ENCODE assay signal across 8 cellular contexts in genomic region chr7:76511200-76511910, GRCh38. TPM values are rescaled to one million over a fixed set of nuclear protein-coding genes. Genes with fewer than 3 reads are reported as not detected.
"Had no signal": no experiment of that assay in that cellular context is flagged by ENCODE, and none has a peak within 500 bp of the region (broad histone marks: within the 10 kb centered on the region; RNA-seq: fewer than 3 reads in every experiment).

No MANE protein-coding gene starts in this region.

RNA-seq across cellular contexts. Expression of gene UPK3B, which starts 1.0 kb away (rescaled TPM):
- total RNA-seq: frontal cortex had no signal
- polyA plus RNA-seq: fibroblast of lung; naive thymus-derived CD4-positive, alpha-beta T cell had no signal

RNA-seq across cellular contexts. Expression of gene SPDYE16, which starts 31.7 kb away (rescaled TPM):
- total RNA-seq: colonic mucosa, dermis blood vessel endothelial cell, glomerular endothelial cell, left ventricle myocardium superior, vagina had no signal
- polyA plus RNA-seq: fibroblast of lung had no signal
